9 cellular contexts compared by ENCODE assay signal in the genomic region with DNA sequence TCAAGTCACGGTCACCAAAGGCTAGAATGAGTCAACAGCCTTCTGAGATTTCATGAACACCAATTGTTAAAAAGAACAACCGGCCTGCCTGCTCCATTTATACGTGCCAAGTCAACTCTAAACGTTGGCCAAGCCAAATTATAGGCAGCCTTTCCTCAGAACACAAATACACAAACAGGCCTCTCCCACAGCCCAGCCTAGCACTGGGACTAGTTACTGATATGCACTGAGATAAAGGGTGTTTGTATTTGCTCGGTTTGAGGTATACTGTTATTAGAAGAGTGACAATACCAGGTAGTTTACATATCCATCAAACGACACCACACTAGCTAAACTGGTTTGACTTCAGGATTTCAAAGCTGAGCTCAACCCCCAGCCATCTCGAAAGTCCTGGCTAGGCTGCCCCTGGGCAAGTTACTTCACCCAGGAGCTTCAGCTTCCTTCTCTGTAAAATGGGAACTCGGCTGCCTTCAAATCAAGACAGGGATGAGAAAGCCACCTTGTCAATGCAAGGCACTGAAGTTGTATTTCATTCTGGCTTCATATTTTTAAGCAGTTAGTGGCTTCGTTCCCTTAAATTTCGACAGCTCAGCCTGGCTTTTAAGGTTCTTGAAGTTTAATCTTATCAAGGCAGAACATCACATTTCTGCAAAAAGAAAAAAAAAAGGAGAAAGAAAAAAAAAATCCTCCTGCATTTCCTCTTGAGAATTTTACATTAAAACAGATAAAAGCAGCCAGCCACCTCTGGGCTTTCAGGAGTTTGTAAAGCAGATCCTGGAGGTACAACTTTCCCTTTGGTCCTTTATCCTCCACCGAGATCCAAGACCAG. TPM values are rescaled to one million over a fixed set of nuclear protein-coding genes. Genes with fewer than 3 reads are reported as not detected.
DNase-seq lines count a peak whose midpoint lies in the region; ATAC-seq, FAIRE-seq and TF ChIP-seq lines count a peak whose summit lies in the region.
"Had no signal": no experiment of that assay in that cellular context is flagged by ENCODE, and none has a peak within 500 bp of the region (broad histone marks: within the 10 kb centered on the region; RNA-seq: fewer than 3 reads in every experiment).

No MANE protein-coding gene starts in this region.

- CTCF ChIA-PET in PC-3 (lab: Charles Lee): no interaction called here

- peak overlapping the region; percentile 92 for H3K4me2 ChIP-seq in GM23338
- peak overlapping the region; percentile 98 for H3K4me2 ChIP-seq in PC-3 (ENCODE audit: low read length)

- peaks cover 53% of the 10 kb centered on the region for H3K36me3 Mint-ChIP-seq in GM23338 (ENCODE audit: low read depth)

- H3K4me1 ChIP-seq in GM23338 (ENCODE audit: insufficient read depth): peaks cover 63% of the 10 kb centered on the region
- H3K4me1 ChIP-seq in PC-3 (ENCODE audit: insufficient read depth, low read length): peaks cover 49% of the 10 kb centered on the region
- peaks cover 63% of the 10 kb centered on the region for H3K4me1 ChIP-seq in psoas muscle
- H3K4me1 ChIP-seq in testis: peaks cover 54% of the 10 kb centered on the region

- ATAC-seq in GM23338 (peak; percentile 17), PC-3 (peak; percentile 19), psoas muscle (no peak), HG03342 (IDR thresholded peaks at IDR 0.05; ENCODE audit: unreplicated experiment) (no peak)

- peak overlapping the region; percentile 67 for H3K4me3 Mint-ChIP-seq in GM23338

- 52 to 64% (median 57%) methylated on average over 11 of the region's 11 CpGs for WGBS in psoas muscle, 3 donors
- WGBS in testis, 2 donors: 51 to 69% methylated on average over 11 of the region's 11 CpGs

- H3K4me3 ChIP-seq in GM23338 (peak overlapping the region; percentile 85), PC-3 (ENCODE audit: low read length) (peak overlapping the region; percentile 98), psoas muscle (peak overlapping the region; percentile 95), testis (no peak overlapping the region)

- H3K9me2 ChIP-seq in GM23338 (ENCODE audit: insufficient read depth) (no peaks in the 10 kb centered on the region), PC-3 (replicated peaks; ENCODE audit: low read length) (no peaks in the 10 kb centered on the region)

- H3K79me2 ChIP-seq in GM23338 (replicated peaks; ENCODE audit: insufficient read depth) (peaks cover 62% of the 10 kb centered on the region), PC-3 (ENCODE audit: low read length) (peaks cover 84% of the 10 kb centered on the region)

- H3K9me3 ChIP-seq in PC-3 (ENCODE audit: low read length) (no peaks in the 10 kb centered on the region), psoas muscle (no peaks in the 10 kb centered on the region), testis (no peaks in the 10 kb centered on the region)

- H4K20me1 ChIP-seq in GM23338 (replicated peaks; ENCODE audit: insufficient read depth): peaks cover 42% of the 10 kb centered on the region
- H4K20me1 ChIP-seq in PC-3 (ENCODE audit: low read length): peaks cover 71% of the 10 kb centered on the region

- no peaks in the 10 kb centered on the region; the same call in 1 of the 2 replicates for H3K36me3 ChIP-seq in GM23338 (ENCODE audit: insufficient read depth)
- H3K36me3 ChIP-seq in PC-3 (ENCODE audit: low read depth, low read length): peaks cover 41% of the 10 kb centered on the region
- H3K36me3 ChIP-seq in psoas muscle (ENCODE audit: insufficient read depth in 1 of 2, low read depth in 1 of 2): peaks cover 0 to 27% of the 10 kb centered on the region in 2 donors
- no peaks in the 10 kb centered on the region for H3K36me3 ChIP-seq in testis (ENCODE audit: low read depth, missing control alignments)

- peak; percentile 79 for DNase-seq in GM23338 (ENCODE audit: low spot score)
- DNase-seq in PC-3: peak; percentile 89
- DNase-seq in epithelial cell of prostate (ENCODE audit: low read depth, low spot score): peak; percentile 55
- DNase-seq in psoas muscle: no peak
- no peak for DNase-seq in urothelium cell line (ENCODE audit: low spot score)
- DNase-seq in testis: no peak
- DNase-seq in DMS79 treated with DMSO at 0.1 percent for 48 hours (lab: John Stamatoyannopoulos, UW): no peak

- no peak for TF ChIP-seq POLR2A in testis (IDR thresholded peaks at IDR 0.05)

- intact Hi-C loops in PC-3 (cut with micrococcal nuclease) (loop anchor here (2.0 kb wide), 1 partner anchor 539 kb away; no protein-coding TSS in a partner anchor), psoas muscle (cut with DNase I) (loop anchor here in 1 of 2 donors (10.0 kb wide), 2 partner anchors 271 to 299 kb away; no protein-coding TSS in a partner anchor), testis (cut with DNase I; ENCODE audit: low total_unique reads) (no loop called here)

- FAIRE-seq in urothelium cell line (lab: Jason Lieb, UNC): no peak
- FAIRE-seq: colon had no signal

- no peak overlapping the region for H2AFZ ChIP-seq in GM23338
- no peak overlapping the region for H2AFZ ChIP-seq in PC-3 (ENCODE audit: low read length)

- 0 out of 2 replicates have a peak overlapping the region, but pooled peaks have one; percentile 28 for H3K27ac Mint-ChIP-seq in GM23338

- H3K27me3 ChIP-seq in GM23338 (ENCODE audit: insufficient read depth) (peaks cover 40% of the 10 kb centered on the region), PC-3 (ENCODE audit: low read length) (no peaks in the 10 kb centered on the region), psoas muscle (ENCODE audit: insufficient read depth in 3 of 3, low read length in 2 of 3) (no peaks in the 10 kb centered on the region), testis (no peaks in the 10 kb centered on the region)

- POLR2A ChIA-PET in PC-3 (lab: Charles Lee; ENCODE audit: unreplicated experiment): interaction anchor here (0.6 kb wide), 1 partner anchor 415 kb away, joined by 7 read pairs; no protein-coding TSS in a partner anchor

- H3K9ac ChIP-seq in PC-3 (ENCODE audit: low read length): peak overlapping the region; percentile 96; the same call in 1 of the 2 replicates

- H3K9me3 Mint-ChIP-seq in GM23338: peaks cover 3% of the 10 kb centered on the region; the same call in 1 of the 3 replicates

- no peak for TF ChIP-seq CTCF in GM23338 (conservative IDR thresholded peaks at IDR 0.05; ENCODE audit: low read depth in 2 of 2)
- no peak for TF ChIP-seq CTCF in PC-3 (conservative IDR thresholded peaks at IDR 0.05; ENCODE audit: low read depth, low read length)
- TF ChIP-seq CTCF in psoas muscle (IDR thresholded peaks at IDR 0.05): no peak
- no peak for TF ChIP-seq CTCF in testis (IDR thresholded peaks at IDR 0.05)

- BruUV-seq in PC-3 (replicated peaks; lab: Mats Ljungman, UMichigan): no TSS peak

- H3K4me1 Mint-ChIP-seq in GM23338: peaks cover 65% of the 10 kb centered on the region

- H3K27ac ChIP-seq in GM23338 (ENCODE audit: low read depth) (peak overlapping the region; percentile 33; the same call in 1 of the 2 replicates), PC-3 (ENCODE audit: low read length) (peak overlapping the region; percentile 86), epithelial cell of prostate (peak overlapping the region; percentile 58), psoas muscle (peak overlapping the region; percentile 2), testis (peak overlapping the region in 1 of 2 donors; percentile 99)

- H3K27me3 Mint-ChIP-seq in GM23338 (ENCODE audit: insufficient read depth, low read depth, poor library complexity): peaks cover 36% of the 10 kb centered on the region

- H3F3A ChIP-seq in GM23338 (replicated peaks; ENCODE audit: low read depth) (peaks cover 7% of the 10 kb centered on the region; the same call in 1 of the 2 replicates), PC-3 (ENCODE audit: low read length, unreplicated experiment) (no peaks in the 10 kb centered on the region)

TF ChIP-seq in GM23338, 12 proteins besides CTCF, POLR2A, EP300 and RAD21 (continues in another document):
- no peak for TF ChIP-seq JUNB (IDR thresholded peaks at IDR 0.05; ENCODE audit: unreplicated experiment)

RNA-seq across cellular contexts. Expression of a gene that starts 4.0 kb away (rescaled TPM):
- total RNA-seq in GM23338 (2014; rRNA removed; shearing (Covaris generic)): 55.7 and 79.5 TPM in 2 replicates
- polyA plus RNA-seq in GM23338 (2016; fragmentation: Nextera tagmentation; extraction: Ambion mirVana): 9.2 and 10.4 TPM in 2 replicates
- total RNA-seq in PC-3 (2014; rRNA removed): 72.5 and 109 TPM in 2 replicates
- total RNA-seq in psoas muscle: 10 to 100 TPM; 10.8 to 59.9 (median 18.6) TPM
- 1 to 10 TPM; 4.3 to 9.6 (median 4.8) TPM for polyA plus RNA-seq in psoas muscle
- total RNA-seq in testis: 100 to 1,000 TPM in 1 of 2 donors, 10 to 100 TPM in 1; 99.5 to 139 TPM
- 60.5 TPM for polyA plus RNA-seq in testis (ENCODE audit: insufficient read depth, low read depth, low replicate concordance)

Comparison
In these comparisons a context has a peak if more than half of its experiments do, and no peak if none do; other contexts are left out.
1. ATAC-seq: peak in GM23338 (single experiment) and PC-3 (single experiment); none in psoas muscle (0 of 4) and HG03342 (single experiment).
2. DNase-seq: peak in GM23338 (single experiment), PC-3 (single experiment) and epithelial cell of prostate (single experiment); none in psoas muscle (0 of 2), urothelium cell line (single experiment), testis (single experiment) and DMS79 treated with DMSO at 0.1 percent for 48 hours (single experiment).
3. H3K4me3 ChIP-seq: peak in GM23338 (single experiment), PC-3 (single experiment) and psoas muscle (single experiment); none in testis (0 of 2).